20 cellular contexts compared by ENCODE assay signal in the genomic region with DNA sequence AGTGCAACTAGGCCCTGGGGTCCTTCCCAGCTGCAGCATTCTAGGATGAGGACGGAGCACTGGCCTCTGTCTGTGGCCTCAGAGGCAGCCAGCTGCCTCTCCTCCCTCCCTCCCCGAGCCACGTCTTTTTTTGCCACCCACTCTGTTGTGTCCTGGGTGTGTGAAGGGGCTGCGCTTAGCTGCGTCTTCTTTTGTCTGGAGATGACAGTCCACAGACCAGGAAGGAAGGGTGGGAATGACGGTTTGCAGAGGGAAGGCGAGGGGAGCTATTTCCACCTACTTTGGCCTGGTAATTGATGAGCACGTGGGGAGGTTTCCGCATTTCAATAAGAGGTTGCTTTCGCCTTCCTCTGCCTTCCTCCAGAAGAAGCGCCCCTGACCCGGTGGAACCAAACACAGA. TPM values are rescaled to one million over a fixed set of nuclear protein-coding genes. Genes with fewer than 3 reads are reported as not detected.
A peak's percentile ranks its signal among the peaks of the same experiment; 100 is the strongest.
DNase-seq lines count a peak whose midpoint lies in the region; ATAC-seq and TF ChIP-seq lines count a peak whose summit lies in the region.
"Had no signal": no experiment of that assay in that cellular context is flagged by ENCODE, and none has a peak within 500 bp of the region (broad histone marks: within the 10 kb centered on the region; RNA-seq: fewer than 3 reads in every experiment).

No MANE protein-coding gene starts in this region.

- no peak for ATAC-seq in heart right ventricle
- no peak for ATAC-seq in right cardiac atrium

- TF ChIP-seq CTCF in heart right ventricle (IDR thresholded peaks at IDR 0.05) (no peak), VCaP (conservative IDR thresholded peaks at IDR 0.05) (no peak), vagina (IDR thresholded peaks at IDR 0.05) (no peak)

- TF ChIP-seq POLR2A in vagina (IDR thresholded peaks at IDR 0.05), result no peak

- peaks cover 0 to 18% (median 0%) of the 10 kb centered on the region in 7 donors for H3K27me3 ChIP-seq in heart right ventricle
- no peaks in the 10 kb centered on the region for H3K27me3 ChIP-seq in right cardiac atrium (ENCODE audit: control insufficient read depth, insufficient read depth)
- no peaks in the 10 kb centered on the region for H3K27me3 ChIP-seq in vagina
- no peaks in the 10 kb centered on the region for H3K27me3 ChIP-seq in effector memory CD4-positive, alpha-beta T cell (replicated peaks; ENCODE audit: control insufficient read depth, insufficient read depth, low read length, poor library complexity, severe bottlenecking)

- DNase-seq in heart right ventricle (no peak), right cardiac atrium (no peak), islet precursor cell (peak; percentile 64), vagina (ENCODE audit: extremely low spot score in 2 of 2) (peak; percentile 71 to 85), OCI-M2 (lab: John Stamatoyannopoulos, UW; ENCODE audit: unreplicated experiment) (no peak), DMS153 (lab: John Stamatoyannopoulos, UW) (no peak)
- DNase-seq in effector memory CD4-positive, alpha-beta T cell, result no peak
- DNase-seq: BE2C; Caco-2; CD4-positive, alpha-beta T cell; KG1; NCI-H1417; NCI-H187; NCI-H2107; NCI-H510A treated with DMSO at 0.1 percent for 48 hours; NCI-H774; OCI-M1; RPMI8226 had no signal

- H3K4me3 ChIP-seq in heart right ventricle (no peak overlapping the region), right cardiac atrium (ENCODE audit: low read length) (no peak overlapping the region), vagina (no peak overlapping the region)
- H3K4me3 ChIP-seq in effector memory CD4-positive, alpha-beta T cell (ENCODE audit: insufficient read depth, low read depth, low read length, poor library complexity, severe bottlenecking), result no peak overlapping the region

- H3K4me1 ChIP-seq in heart right ventricle (peaks cover 18 to 86% (median 70%) of the 10 kb centered on the region in 9 donors), right cardiac atrium (ENCODE audit: control insufficient read depth, insufficient read depth, low read length) (peaks cover 3% of the 10 kb centered on the region), vagina (peaks cover 35% of the 10 kb centered on the region)
- H3K4me1 ChIP-seq in effector memory CD4-positive, alpha-beta T cell (ENCODE audit: control insufficient read depth, insufficient read depth, low read length, poor library complexity, severe bottlenecking), result no peaks in the 10 kb centered on the region

- 57 to 61% methylated on average over 12 of the region's 12 CpGs for WGBS in heart right ventricle, 2 donors
- 53% methylated on average over 12 of the region's 12 CpGs for WGBS in right cardiac atrium

- intact Hi-C loops in heart right ventricle (cut with DNase I), result loop anchor here in 5 of 10 donors (5.0 to 10.0 kb wide), 3 partner anchors 586 to 596 kb away; no protein-coding TSS in a partner anchor
- intact Hi-C loops in right cardiac atrium (cut with DNase I), result loop anchor here in 1 of 4 donors (10.0 kb wide), 1 partner anchor 586 kb away; no protein-coding TSS in a partner anchor
- intact Hi-C loops in vagina (cut with DNase I), result no loop called here

- H3K36me3 ChIP-seq in heart right ventricle (no peaks in the 10 kb centered on the region), vagina (no peaks in the 10 kb centered on the region)
- no peaks in the 10 kb centered on the region for H3K36me3 ChIP-seq in effector memory CD4-positive, alpha-beta T cell (ENCODE audit: control insufficient read depth, insufficient read depth, low read length)
- H3K36me3 ChIP-seq: BE2C had no signal

- H3K9me3 ChIP-seq in heart right ventricle, result no peaks in the 10 kb centered on the region
- no peaks in the 10 kb centered on the region for H3K9me3 ChIP-seq in right cardiac atrium (ENCODE audit: control insufficient read depth, low read length)
- no peaks in the 10 kb centered on the region for H3K9me3 ChIP-seq in vagina
- H3K9me3 ChIP-seq in effector memory CD4-positive, alpha-beta T cell (ENCODE audit: control insufficient read depth, low read length), result no peaks in the 10 kb centered on the region
- H3K9me3 ChIP-seq: BE2C, Caco-2 had no signal

- peak overlapping the region in 8 of 10 donors; percentile 76 to 92 (median 86) for H3K27ac ChIP-seq in heart right ventricle
- H3K27ac ChIP-seq in right cardiac atrium (ENCODE audit: low read length), result no peak overlapping the region
- H3K27ac ChIP-seq in VCaP, result peak overlapping the region; percentile 31; the same call in 1 of the 2 replicates
- no peak overlapping the region for H3K27ac ChIP-seq in vagina
- no peak overlapping the region for H3K27ac ChIP-seq in effector memory CD4-positive, alpha-beta T cell (ENCODE audit: insufficient read depth, low read length, poor library complexity, severe bottlenecking)

RNA-seq across cellular contexts. Expression of a gene that starts 34.5 kb away (rescaled TPM):
- total RNA-seq in heart right ventricle (1 to 10 TPM in 2 of 10 donors, under 1 TPM in 7, not detected in 1; 0.07 to 1.6 (median 0.49) TPM), right cardiac atrium (not detected), vagina (20.6 TPM)
- polyA plus RNA-seq in heart right ventricle (under 1 TPM; 0.14 to 0.37 TPM), right cardiac atrium (0.11 TPM)
- total RNA-seq: CD4-positive, alpha-beta T cell; H4 had no signal

Comparison
In these comparisons a context has a peak if more than half of its experiments do, and no peak if none do; other contexts are left out.
1. H3K27ac ChIP-seq: peak in heart right ventricle (8 of 10) and VCaP (single experiment); none in right cardiac atrium (single experiment), vagina (single experiment) and effector memory CD4-positive, alpha-beta T cell (single experiment).
2. DNase-seq: peak in islet precursor cell (single experiment) and vagina (2 of 2); none in heart right ventricle (0 of 2), right cardiac atrium (0 of 3), OCI-M2 (single experiment), DMS153 (single experiment) and effector memory CD4-positive, alpha-beta T cell (0 of 3).